ENCODE assay signal across 12 cellular contexts in the genomic region with DNA sequence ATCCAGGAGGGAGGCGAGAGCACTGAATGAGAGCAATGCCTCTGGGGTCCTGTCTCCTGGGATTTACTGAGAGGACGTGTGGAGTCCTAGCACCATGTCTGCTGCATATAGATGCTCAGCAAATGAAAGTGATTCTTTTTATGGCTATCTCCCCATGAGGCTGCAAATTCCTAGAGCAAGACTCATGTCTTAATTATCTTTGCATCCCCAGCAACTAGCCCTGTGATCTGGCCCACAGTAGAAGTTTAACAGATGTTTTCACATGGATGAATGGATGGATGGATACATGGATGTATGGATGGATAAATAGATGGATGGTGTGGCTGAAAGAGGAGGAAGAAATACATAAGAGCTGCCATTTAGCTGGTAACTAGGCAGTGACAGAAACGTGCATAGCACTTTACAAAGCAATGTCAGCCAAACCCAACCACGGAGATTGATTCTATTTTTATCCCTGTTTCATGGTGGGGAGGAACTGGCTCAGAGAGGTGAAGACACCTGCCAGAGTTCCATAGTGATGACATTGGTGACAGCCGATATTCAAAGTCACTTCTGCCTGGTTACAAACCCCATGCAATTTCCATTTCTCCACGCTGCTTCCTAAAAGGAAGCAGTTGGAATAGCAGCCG. TPM values are rescaled to one million over a fixed set of nuclear protein-coding genes. Genes with fewer than 3 reads are reported as not detected.
A peak's percentile ranks its signal among the peaks of the same experiment; 100 is the strongest.
DNase-seq lines count a peak whose midpoint lies in the region; ATAC-seq and TF ChIP-seq lines count a peak whose summit lies in the region.
"Had no signal": no experiment of that assay in that cellular context is flagged by ENCODE, and none has a peak within 500 bp of the region (broad histone marks: within the 10 kb centered on the region; RNA-seq: fewer than 3 reads in every experiment).

No MANE protein-coding gene starts in this region.

- no peaks in the 10 kb centered on the region for H3K79me2 ChIP-seq in mesendoderm (ENCODE audit: control insufficient read depth, insufficient read depth, low read length)

- peak; percentile 50 for DNase-seq in DMS53 treated with DMSO at 0.1 percent for 48 hours (lab: John Stamatoyannopoulos, UW; ENCODE audit: unreplicated experiment)
- DNase-seq in LHCN-M2 (ENCODE audit: low read depth) = peak; percentile 40
- peak; percentile 65 for DNase-seq in mesendoderm
- DNase-seq in NCI-H1092 treated with DMSO at 0.1 percent for 48 hours (lab: John Stamatoyannopoulos, UW) = no peak
- no peak for DNase-seq in NCI-H748 treated with DMSO at 0.1 percent for 48 hours (lab: John Stamatoyannopoulos, UW)
- no peak for DNase-seq in activated gamma-delta T cell treated with Interleukin-2 at 50 U/mL for 16 hours
- DNase-seq: activated B cell treated with CpG ODN at 0.5 μM for 24 hours; hippocampal formation; stimulated activated naive CD4-positive, alpha-beta T cell treated with Interleukin-2 at 50 U/mL for 16 hours had no signal

- peaks cover 16% of the 10 kb centered on the region for H3K27me3 Mint-ChIP-seq in brain

- H3K9me3 Mint-ChIP-seq in brain = peaks cover 0 to 4% (median 0%) of the 10 kb centered on the region in 5 experiments
- H3K9me3 Mint-ChIP-seq: activated B cell treated with CpG ODN at 0.5 μM for 24 hours; dendritic cell treated with granulocyte-macrophage colony-stimulating factor and Interleukin-4, amounts not matched to agents 40 ng/mL and 50 ng/mL, for 4 days had no signal

- TF ChIP-seq CTCF in brain (conservative IDR thresholded peaks at IDR 0.05) = no peak

- H2BK5ac ChIP-seq in mesendoderm (ENCODE audit: low read length) = no peak overlapping the region

- no peak overlapping the region for H3K27ac ChIP-seq in mesendoderm (ENCODE audit: low read depth, low read length)

- H4K8ac ChIP-seq in mesendoderm (ENCODE audit: low read depth, low read length) = no peak overlapping the region

- no peak overlapping the region for H3K18ac ChIP-seq in mesendoderm (ENCODE audit: low read length)

- peak overlapping the region in 1 of 5 experiments; percentile 10 for H3K4me3 Mint-ChIP-seq in brain
- H3K4me3 Mint-ChIP-seq: activated B cell treated with CpG ODN at 0.5 μM for 24 hours; dendritic cell treated with granulocyte-macrophage colony-stimulating factor and Interleukin-4, amounts not matched to agents 40 ng/mL and 50 ng/mL, for 4 days had no signal

- no peak overlapping the region for H3K4ac ChIP-seq in mesendoderm (ENCODE audit: low read depth, low read length)

- no peaks in the 10 kb centered on the region for H3K36me3 Mint-ChIP-seq in brain

- H2BK120ac ChIP-seq in mesendoderm (ENCODE audit: low read depth, low read length) = no peak overlapping the region

- H3K23ac ChIP-seq in mesendoderm (ENCODE audit: low read length) = no peak overlapping the region

- no peak overlapping the region for H3K4me3 ChIP-seq in mesendoderm (ENCODE audit: low read length)

- no CpG with 5 or more reads among the region's 7 CpGs for WGBS in mesendoderm (ENCODE audit: extremely low coverage, insufficient coverage, low lambda C conversion rate)

- peaks cover 43% of the 10 kb centered on the region for H3K4me1 Mint-ChIP-seq in brain

- no peak overlapping the region for H3K56ac ChIP-seq in mesendoderm (ENCODE audit: low read length)

- no peak overlapping the region for H4K5ac ChIP-seq in mesendoderm (ENCODE audit: low read length)

- peak overlapping the region in 4 of 5 experiments; percentile 5 to 51 (median 14) for H3K27ac Mint-ChIP-seq in brain
- H3K27ac Mint-ChIP-seq: activated B cell treated with CpG ODN at 0.5 μM for 24 hours; dendritic cell treated with granulocyte-macrophage colony-stimulating factor and Interleukin-4, amounts not matched to agents 40 ng/mL and 50 ng/mL, for 4 days had no signal

- no peak overlapping the region for H2AK5ac ChIP-seq in mesendoderm (ENCODE audit: low read length)

- no peaks in the 10 kb centered on the region for H3K4me1 ChIP-seq in mesendoderm (ENCODE audit: control insufficient read depth, low read depth, low read length)

- H3K36me3 ChIP-seq in mesendoderm (ENCODE audit: control insufficient read depth, insufficient read depth, low read length) = no peaks in the 10 kb centered on the region

- H3K9ac ChIP-seq in mesendoderm (ENCODE audit: low read length) = no peak overlapping the region

- H2BK15ac ChIP-seq in mesendoderm (replicated peaks; ENCODE audit: low read depth) = no peak overlapping the region

- no peaks in the 10 kb centered on the region for H3K79me1 ChIP-seq in mesendoderm (ENCODE audit: low read length)

- no peak for ATAC-seq in GM18511 (IDR thresholded peaks at IDR 0.05; ENCODE audit: unreplicated experiment)

- no peak overlapping the region for H3K4me2 ChIP-seq in mesendoderm (ENCODE audit: low read length)

- no peaks in the 10 kb centered on the region for H3K27me3 ChIP-seq in mesendoderm (ENCODE audit: insufficient read depth, low read length, poor library complexity)

RNA-seq across cellular contexts. Expression of a gene that starts 32.7 kb away (rescaled TPM):
- 10.1 and 12.9 TPM in 2 replicates for total RNA-seq in LHCN-M2 (2014; rRNA removed)
- 5.2 TPM for polyA plus RNA-seq in LHCN-M2 (2012)
- 13.5 TPM for polyA plus RNA-seq in brain (ENCODE audit: insufficient read depth, low read depth, low replicate concordance)
- polyA plus RNA-seq in mesendoderm (2013, experiment 1 of 2) = 9.6 TPM
- 9.6 TPM for polyA plus RNA-seq in mesendoderm (2013, experiment 2 of 2)

Comparison
In these comparisons a context has a peak if more than half of its experiments do, and no peak if none do; other contexts are left out.
1. DNase-seq: peak in DMS53 treated with DMSO at 0.1 percent for 48 hours (single experiment), LHCN-M2 (single experiment) and mesendoderm (single experiment); none in NCI-H1092 treated with DMSO at 0.1 percent for 48 hours (single experiment), NCI-H748 treated with DMSO at 0.1 percent for 48 hours (single experiment) and activated gamma-delta T cell treated with Interleukin-2 at 50 U/mL for 16 hours (single experiment).